ENCODE assay signal across 14 cellular contexts in the genomic region with DNA sequence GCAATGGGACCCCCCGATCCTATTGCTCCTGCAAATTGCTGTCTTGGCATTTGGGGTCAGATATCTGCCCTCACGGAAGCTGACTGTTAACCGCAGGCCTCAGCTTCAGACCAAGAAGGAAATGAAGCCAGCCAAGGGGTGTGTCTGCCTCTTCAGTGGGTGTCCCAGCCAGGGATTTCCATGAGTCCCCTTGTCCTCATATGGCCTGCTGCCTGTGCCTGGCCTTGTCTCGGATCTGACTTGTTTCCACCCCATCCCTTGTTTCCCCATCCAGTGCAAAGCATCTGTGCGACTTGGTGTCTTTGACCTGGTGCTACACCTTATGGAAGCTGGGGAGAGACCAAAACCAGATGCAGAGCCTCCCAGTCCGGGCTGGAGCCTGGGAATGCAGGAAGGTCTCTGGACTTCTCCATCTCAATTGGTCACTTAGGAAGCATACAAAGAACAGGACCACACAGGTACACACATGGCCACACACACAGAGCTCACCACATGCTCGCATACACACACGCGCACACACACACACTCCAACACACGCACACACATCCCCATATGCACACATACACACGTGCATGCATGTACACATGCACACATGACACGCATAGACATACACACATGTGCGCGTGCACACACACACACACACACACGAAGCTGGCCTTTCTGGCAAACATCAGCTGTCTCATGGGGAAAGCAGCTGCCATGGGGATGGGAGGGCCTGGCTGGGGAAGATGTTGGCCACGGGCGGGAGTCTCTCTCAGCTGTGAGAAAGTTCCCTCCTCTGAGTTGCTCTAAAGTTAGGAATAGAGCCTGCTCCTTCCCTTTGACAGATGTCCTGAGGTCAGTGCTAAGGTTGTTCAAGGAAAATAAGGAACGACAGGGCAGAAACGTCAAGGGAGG.
DNase-seq lines count a peak whose midpoint lies in the region; ATAC-seq and TF ChIP-seq lines count a peak whose summit lies in the region.
"Had no signal": no experiment of that assay in that cellular context is flagged by ENCODE, and none has a peak within 500 bp of the region (broad histone marks: within the 10 kb centered on the region; RNA-seq: fewer than 3 reads in every experiment).

No MANE protein-coding gene starts in this region.

- peaks cover 0 to 19% (median 12%) of the 10 kb centered on the region in 12 donors for H3K4me1 ChIP-seq in heart left ventricle
- H3K4me1 ChIP-seq in left ventricle myocardium inferior: peaks cover 20% of the 10 kb centered on the region
- H3K4me1 ChIP-seq in right cardiac atrium (ENCODE audit: control insufficient read depth, insufficient read depth, low read length): no peaks in the 10 kb centered on the region
- peaks cover 0 to 4% (median 0%) of the 10 kb centered on the region in 4 donors for H3K4me1 ChIP-seq in tibial artery
- H3K4me1 ChIP-seq in smooth muscle cell (ENCODE audit: low read depth): no peaks in the 10 kb centered on the region
- H3K4me1 ChIP-seq: prostate gland had no signal

- intact Hi-C loops in heart left ventricle (cut with DNase I): loop anchor here in 3 of 10 donors (10.0 kb wide), 1 partner anchor 147 kb away; no protein-coding TSS in a partner anchor
- intact Hi-C loops in left ventricle myocardium inferior (cut with micrococcal nuclease): no loop called here
- intact Hi-C loops in right cardiac atrium (cut with DNase I): no loop called here
- intact Hi-C loops in tibial artery (cut with DNase I; ENCODE audit: low total_unique reads): no loop called here

- peaks cover 21% of the 10 kb centered on the region for H3K36me3 Mint-ChIP-seq in endothelial cell (ENCODE audit: low read depth, unreplicated experiment)

- H3F3A ChIP-seq in smooth muscle cell (ENCODE audit: low read depth): no peaks in the 10 kb centered on the region

- no peak overlapping the region for H3K4me3 Mint-ChIP-seq in endothelial cell (ENCODE audit: unreplicated experiment)

- no peak overlapping the region for H3K4me2 ChIP-seq in smooth muscle cell

- H3K4me3 ChIP-seq in heart left ventricle (no peak overlapping the region), left ventricle myocardium inferior (no peak overlapping the region), WERI-Rb-1 (ENCODE audit: low read depth, low read length) (no peak overlapping the region), right cardiac atrium (ENCODE audit: low read length) (no peak overlapping the region), tibial artery (no peak overlapping the region), smooth muscle cell (no peak overlapping the region)
- H3K4me3 ChIP-seq: prostate gland had no signal

- H3K9me3 ChIP-seq in heart left ventricle: no peaks in the 10 kb centered on the region
- no peaks in the 10 kb centered on the region for H3K9me3 ChIP-seq in left ventricle myocardium inferior (replicated peaks)
- H3K9me3 ChIP-seq in WERI-Rb-1 (ENCODE audit: severe bottlenecking): no peaks in the 10 kb centered on the region
- H3K9me3 ChIP-seq in right cardiac atrium (ENCODE audit: control insufficient read depth, low read length): no peaks in the 10 kb centered on the region
- no peaks in the 10 kb centered on the region for H3K9me3 ChIP-seq in tibial artery
- H3K9me3 ChIP-seq in smooth muscle cell (replicated peaks; ENCODE audit: low read depth): no peaks in the 10 kb centered on the region
- H3K9me3 ChIP-seq: prostate gland had no signal

- TF ChIP-seq CTCF in heart left ventricle (IDR thresholded peaks at IDR 0.05) (no peak), left ventricle myocardium inferior (IDR thresholded peaks at IDR 0.05; ENCODE audit: borderline replicate concordance) (no peak), WERI-Rb-1 (IDR thresholded peaks at IDR 0.05; ENCODE audit: low read depth, low read length) (no peak), endothelial cell (IDR thresholded peaks at IDR 0.05; ENCODE audit: unreplicated experiment) (no peak), tibial artery (IDR thresholded peaks at IDR 0.05) (no peak), smooth muscle cell (IDR thresholded peaks at IDR 0.05; ENCODE audit: borderline replicate concordance, insufficient read depth, poor library complexity, severe bottlenecking) (no peak)

- no peaks in the 10 kb centered on the region for H3K79me2 ChIP-seq in smooth muscle cell (ENCODE audit: low read depth)

- H4K20me1 ChIP-seq in smooth muscle cell (ENCODE audit: low read depth): peaks cover 12% of the 10 kb centered on the region

- ATAC-seq in heart left ventricle: peak in 3 of 4 donors; percentile 43 to 70 (median 50)
- peak; percentile 83 to 85 for ATAC-seq in right cardiac atrium
- ATAC-seq in HG02973 (IDR thresholded peaks at IDR 0.05; ENCODE audit: unreplicated experiment): no peak

- H3K9me3 Mint-ChIP-seq in endothelial cell (ENCODE audit: unreplicated experiment): no peaks in the 10 kb centered on the region

- H3K27ac ChIP-seq in heart left ventricle (no peak overlapping the region), left ventricle myocardium inferior (replicated peaks) (no peak overlapping the region), WERI-Rb-1 (peak overlapping the region; percentile 4; the same call in 1 of the 2 replicates), right cardiac atrium (ENCODE audit: low read length) (no peak overlapping the region), tibial artery (no peak overlapping the region), smooth muscle cell (ENCODE audit: low read depth) (no peak overlapping the region)
- H3K27ac ChIP-seq: prostate gland had no signal

- WGBS in heart left ventricle, 4 donors: 59 to 73% (median 64%) methylated on average over 17 to 19 of the region's 19 CpGs
- 56% methylated on average over 19 of the region's 19 CpGs for WGBS in right cardiac atrium
- WGBS in smooth muscle cell (ENCODE audit: low lambda C conversion rate): 96% methylated on average over 19 of the region's 19 CpGs

- H3K4me1 Mint-ChIP-seq in endothelial cell (ENCODE audit: unreplicated experiment): no peaks in the 10 kb centered on the region

- H3K27me3 ChIP-seq in heart left ventricle (no peaks in the 10 kb centered on the region), left ventricle myocardium inferior (ENCODE audit: low read depth) (no peaks in the 10 kb centered on the region), WERI-Rb-1 (ENCODE audit: insufficient read depth, low read depth, severe bottlenecking) (no peaks in the 10 kb centered on the region), right cardiac atrium (ENCODE audit: control insufficient read depth, insufficient read depth) (no peaks in the 10 kb centered on the region), tibial artery (no peaks in the 10 kb centered on the region), smooth muscle cell (ENCODE audit: low read depth) (no peaks in the 10 kb centered on the region)

- no peak overlapping the region for H2AFZ ChIP-seq in smooth muscle cell (ENCODE audit: low read depth)

- H3K27ac Mint-ChIP-seq in endothelial cell (ENCODE audit: unreplicated experiment): no peak overlapping the region

- peak in 2 of 5 donors; percentile 25 to 46 for DNase-seq in heart left ventricle
- DNase-seq in left ventricle myocardium inferior: no peak
- no peak for DNase-seq in WERI-Rb-1
- peak in 2 of 3 donors; percentile 52 to 73 for DNase-seq in right cardiac atrium
- DNase-seq in endothelial cell (ENCODE audit: low spot score): no peak
- no peak for DNase-seq in tibial artery
- no peak for DNase-seq in smooth muscle cell (lab: John Stamatoyannopoulos, UW; ENCODE audit: unreplicated experiment)
- DNase-seq: activated CD4-positive, CD25-positive, alpha-beta regulatory T cell; activated T-cell treated with anti-CD3 and anti-CD28 coated beads, Interleukin-2, amount 50 U/mL, for 48 hours; AML-193; amygdala; foreskin melanocyte had no signal

- TF ChIP-seq POLR2A in heart left ventricle (IDR thresholded peaks at IDR 0.05): no peak

- H3K36me3 ChIP-seq in heart left ventricle (peaks cover 0 to 11% (median 0%) of the 10 kb centered on the region in 9 donors), left ventricle myocardium inferior (peaks cover 13% of the 10 kb centered on the region), WERI-Rb-1 (peaks cover 97% of the 10 kb centered on the region), tibial artery (peaks cover 0 to 39% (median 11%) of the 10 kb centered on the region in 3 donors), smooth muscle cell (ENCODE audit: low read depth) (no peaks in the 10 kb centered on the region)
- H3K36me3 ChIP-seq: prostate gland had no signal

- peaks cover 8% of the 10 kb centered on the region for H3K27me3 Mint-ChIP-seq in endothelial cell (ENCODE audit: unreplicated experiment)

- H3K9ac ChIP-seq in smooth muscle cell (ENCODE audit: low read depth): no peak overlapping the region

Comparison
In these comparisons a context has a peak if more than half of its experiments do, and no peak if none do; other contexts are left out.
1. DNase-seq: peak in right cardiac atrium (2 of 3); none in left ventricle myocardium inferior (single experiment), WERI-Rb-1 (single experiment), endothelial cell (single experiment), tibial artery (0 of 2) and smooth muscle cell (single experiment).